In the genomic region with DNA sequence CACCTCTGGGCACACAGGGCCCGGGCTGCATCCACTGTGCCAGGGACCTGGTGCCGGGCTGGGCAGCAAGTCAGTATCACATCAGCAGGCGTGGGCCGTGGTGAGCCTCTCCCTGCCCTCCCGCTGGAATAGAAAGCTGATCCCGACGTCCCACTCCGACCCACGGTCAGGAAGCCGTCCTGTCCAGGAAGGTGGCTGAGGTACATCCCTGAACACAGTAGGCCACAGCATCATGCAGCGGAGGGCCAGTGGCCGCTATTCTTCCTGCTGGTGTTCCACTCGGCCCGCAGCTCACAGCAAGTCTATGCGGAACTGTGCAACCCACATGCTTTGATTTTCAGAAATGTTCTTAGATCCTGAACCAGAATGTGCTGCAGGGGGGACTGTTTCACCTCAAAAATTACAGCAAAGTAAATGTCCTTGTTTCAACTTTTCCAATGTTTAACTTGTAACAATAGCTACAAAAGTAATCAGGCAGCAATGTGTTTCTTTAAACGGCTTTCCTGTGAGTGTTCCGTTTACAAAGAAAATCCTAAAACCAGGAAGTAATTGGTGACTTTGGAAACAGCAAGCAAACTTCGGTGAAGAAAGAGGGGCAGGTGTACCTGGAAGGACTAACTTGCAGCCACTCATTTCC, we compare ENCODE assay signal across 1 cellular context.
TF ChIP-seq lines count a peak whose summit lies in the region.

No MANE protein-coding gene starts in this region.

TF ChIP-seq in H1, 55 proteins besides CTCF, POLR2A, EP300 and RAD21:
- no peak for TF ChIP-seq RFX5 (IDR thresholded peaks at IDR 0.05; ENCODE audit: borderline replicate concordance, low read depth, low read length)
TF ChIP-seq in H1: peak in this region for 0.
